17 cellular contexts compared by ENCODE assay signal in the genomic region with DNA sequence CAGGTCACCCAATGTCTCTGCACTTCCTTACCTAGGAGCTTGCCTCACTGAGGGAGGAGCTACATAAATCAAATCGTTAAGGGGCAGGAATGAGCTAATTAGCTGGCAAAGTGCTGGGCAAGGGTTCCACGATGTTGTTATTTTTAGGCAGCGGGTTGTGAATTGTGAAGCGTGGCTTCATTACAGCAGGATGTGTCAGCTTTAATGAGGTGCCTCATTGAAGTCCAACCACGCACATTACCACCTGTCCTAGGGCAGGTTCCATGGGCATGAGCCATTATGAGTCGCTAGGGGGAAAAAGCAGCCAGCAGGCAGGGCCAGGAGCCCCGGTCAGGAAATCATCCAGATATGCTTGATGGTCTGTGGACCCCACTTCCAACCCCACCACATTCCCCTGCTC.
"Had no signal": no experiment of that assay in that cellular context is flagged by ENCODE, and none has a peak within 500 bp of the region (broad histone marks: within the 10 kb centered on the region; RNA-seq: fewer than 3 reads in every experiment).

No MANE protein-coding gene starts in this region.

- FAIRE-seq: endometrium had no signal

- DNase-seq: activated B cell treated with CpG ODN at 0.5 μM for 24 hours; activated CD4-positive, alpha-beta T cell treated with anti-CD3 and anti-CD28 coated beads for 48 hours; activated CD8-positive, alpha-beta memory T cell treated with anti-CD3 and anti-CD28 coated beads, Interleukin-2, amount 50 U/mL, for 4 hours; activated CD8-positive, alpha-beta T cell treated with anti-CD3 and anti-CD28 coated beads, Interleukin-2, amount 10 ng/mL, durations not matched to agents 7 days and 5 days; activated effector memory CD4-positive, alpha-beta T cell treated with anti-CD3 and anti-CD28 coated beads, Interleukin-2, amount 50 U/mL, for 16 hours; activated T-cell treated with anti-CD3 and anti-CD28 coated beads, Interleukin-2, amount 50 U/mL, for 48 hours; adrenal gland; esophagus squamous epithelium; left colon; midbrain; naive B cell; ovary; sigmoid colon; stimulated activated CD4-positive, alpha-beta T cell treated with anti-CD3 and anti-CD28 coated beads, Interleukin-1b, Interleukin-23, amount 100 ng/mL, for 48 hours; stomach; upper lobe of right lung had no signal
